Comparison of ENCODE assay signal across 8 cellular contexts in the genomic region with DNA sequence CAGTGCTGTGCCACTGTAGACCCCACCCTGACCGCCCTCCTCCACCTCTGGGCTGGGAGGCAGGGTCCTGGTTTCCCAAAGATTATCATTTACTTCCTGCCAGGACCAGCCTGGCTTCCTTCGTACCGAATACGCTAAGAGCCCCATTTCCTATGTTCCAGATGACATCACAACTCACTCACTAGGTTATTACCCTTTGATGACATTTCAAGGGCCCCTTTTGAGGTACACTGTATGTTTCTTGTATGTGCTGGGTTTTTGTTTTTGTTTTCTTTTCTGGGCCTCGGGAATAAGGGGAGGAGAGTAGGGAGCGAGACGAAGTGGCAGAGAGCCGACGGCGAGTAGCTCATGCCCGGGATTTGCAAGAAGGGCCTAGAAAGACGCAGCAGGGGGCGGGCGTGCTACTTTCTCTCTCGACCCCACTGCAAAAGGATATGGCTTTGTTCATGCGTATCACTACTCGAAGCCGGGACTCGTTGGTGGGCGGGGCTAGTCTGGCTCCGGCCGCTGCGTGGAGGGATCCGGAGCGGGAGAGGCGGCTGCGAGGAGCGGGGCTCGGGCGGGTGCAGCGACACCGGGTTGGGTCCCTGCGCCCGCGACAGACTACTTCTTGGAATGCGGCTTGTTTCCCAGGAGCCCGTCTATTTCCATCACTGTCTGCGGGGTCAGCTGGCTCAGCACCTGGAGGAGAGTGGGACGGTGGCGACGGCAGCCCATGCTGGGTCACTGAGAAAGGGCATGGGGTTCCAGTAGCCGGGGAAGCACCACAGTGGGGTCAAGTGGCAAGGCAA. TPM values are rescaled to one million over a fixed set of nuclear protein-coding genes. Genes with fewer than 3 reads are reported as not detected.
A peak's percentile ranks its signal among the peaks of the same experiment; 100 is the strongest.
DNase-seq lines count a peak whose midpoint lies in the region; ATAC-seq, FAIRE-seq and TF ChIP-seq lines count a peak whose summit lies in the region.

No MANE protein-coding gene starts in this region.

- H3K36me3 ChIP-seq in bronchial epithelial cell (ENCODE audit: control insufficient read depth, insufficient read depth, low read length) (peaks cover 1% of the 10 kb centered on the region), small intestine (ENCODE audit: control insufficient read depth in 2 of 2, insufficient read depth in 2 of 2, low read length in 2 of 2) (no peaks in the 10 kb centered on the region)

- peak overlapping the region; percentile 86 to 94 (median 88) for H3K27ac Mint-ChIP-seq in immature natural killer cell

- peak; percentile 37 for TF ChIP-seq POLR2A in GM18505 (IDR thresholded peaks at IDR 0.05; ENCODE audit: borderline replicate concordance, extremely low read depth, insufficient read depth, insufficient read length)

- 4 to 5% (median 4%) methylated on average over 41 to 42 of the region's 42 CpGs for WGBS in small intestine, 3 donors

- no peaks in the 10 kb centered on the region for H3K9me3 ChIP-seq in small intestine (ENCODE audit: control insufficient read depth, low read depth)

- peak overlapping the region; percentile 80 to 90 (median 87) for H3K4me3 Mint-ChIP-seq in immature natural killer cell

- H3K27me3 ChIP-seq in bronchial epithelial cell (ENCODE audit: control insufficient read depth, insufficient read depth, low read length), result no peaks in the 10 kb centered on the region
- H3K27me3 ChIP-seq in small intestine (ENCODE audit: control insufficient read depth in 2 of 2, insufficient read depth in 2 of 2, low read length in 2 of 2), result no peaks in the 10 kb centered on the region

- H3K4me3 ChIP-seq in bronchial epithelial cell (ENCODE audit: low read depth, low read length) (peak overlapping the region; percentile 34), small intestine (ENCODE audit: low read depth in 1 of 2, low read length in 2 of 2) (peak overlapping the region; percentile 24 to 46)

- peaks cover 19 to 22% of the 10 kb centered on the region in 2 donors for H3K4me1 Mint-ChIP-seq in immature natural killer cell

- ATAC-seq in GM18505 (IDR thresholded peaks at IDR 0.05; ENCODE audit: unreplicated experiment), result no peak
- ATAC-seq in HG03280 (IDR thresholded peaks at IDR 0.05; ENCODE audit: unreplicated experiment), result no peak
- ATAC-seq in GM19463 (IDR thresholded peaks at IDR 0.05; ENCODE audit: unreplicated experiment), result no peak

- H3K27me3 Mint-ChIP-seq in immature natural killer cell (ENCODE audit: low read depth in 3 of 3), result peaks cover 0 to 5% (median 0%) of the 10 kb centered on the region in 3 donors

- H3K9me3 Mint-ChIP-seq in immature natural killer cell, result no peaks in the 10 kb centered on the region

- no peaks in the 10 kb centered on the region for H3K36me3 Mint-ChIP-seq in immature natural killer cell

- no peak for TF ChIP-seq CTCF in bronchial epithelial cell (IDR thresholded peaks at IDR 0.05; ENCODE audit: insufficient read depth, low read length, severe bottlenecking)

- peak; percentile 62 to 72 (median 70) for DNase-seq in activated CD4-positive, CD25-positive, alpha-beta regulatory T cell (lab: John Stamatoyannopoulos, UW)
- peak; percentile 44 for DNase-seq in bronchial epithelial cell (ENCODE audit: low read depth)
- DNase-seq in immature natural killer cell, result peak; percentile 74 to 82 (median 81)
- peak; percentile 78 for DNase-seq in small intestine
- DNase-seq in RCC 7860 (ENCODE audit: low spot score), result no peak

- FAIRE-seq in bronchial epithelial cell (lab: Jason Lieb, UNC) (no peak), small intestine (lab: Jason Lieb, UNC) (no peak), RCC 7860 (lab: Jason Lieb, UNC) (no peak)

- peak overlapping the region in 1 of 2 donors; percentile 85 for H3K27ac ChIP-seq in small intestine (ENCODE audit: low read depth in 1 of 2, low read length in 1 of 2)

- peaks cover 0 to 6% of the 10 kb centered on the region in 2 donors for H3K4me1 ChIP-seq in small intestine (ENCODE audit: control insufficient read depth in 2 of 2, insufficient read depth in 1 of 2, low read depth in 1 of 2, low read length in 1 of 2)

RNA-seq across cellular contexts. Expression of gene RNF227, which starts 6.6 kb away (rescaled TPM):
- 7.8 and 8.2 TPM in 2 replicates for total RNA-seq in bronchial epithelial cell
- polyA plus RNA-seq in immature natural killer cell (1 to 10 TPM; 1.9 to 3.3 (median 2.7) TPM), small intestine (1 to 10 TPM; 1.9 to 2.7 (median 2.2) TPM)

RNA-seq across cellular contexts. Expression of gene KCNAB3, which starts 7.0 kb away (rescaled TPM):
- total RNA-seq in bronchial epithelial cell, result 0.79 and 0.90 TPM in 2 replicates
- polyA plus RNA-seq in immature natural killer cell (under 1 TPM in 2 of 3 donors, not detected in 1; 0.15 to 0.26 TPM), small intestine (1 to 10 TPM; 1.3 to 1.8 (median 1.6) TPM)

RNA-seq across cellular contexts. Expression of gene TRAPPC1, which starts 9.1 kb away (rescaled TPM):
- total RNA-seq in bronchial epithelial cell, result 16.8 and 27.9 TPM in 2 replicates
- polyA plus RNA-seq in immature natural killer cell, result 100 to 1,000 TPM; 233 to 379 (median 288) TPM
- polyA plus RNA-seq in small intestine, result 100 to 1,000 TPM; 104 to 152 (median 132) TPM

RNA-seq across cellular contexts. Expression of gene CNTROB, which starts 9.3 kb away (rescaled TPM):
- total RNA-seq in bronchial epithelial cell, result 8.2 and 12.2 TPM in 2 replicates
- 10 to 100 TPM in 1 of 3 donors, 1 to 10 TPM in 2; 1.8 to 14.4 (median 8.3) TPM for polyA plus RNA-seq in immature natural killer cell
- 10 to 100 TPM; 18.4 to 24.4 (median 23.7) TPM for polyA plus RNA-seq in small intestine

RNA-seq across cellular contexts. Expression of gene CHD3, which starts 34.1 kb away (rescaled TPM):
- 41.3 and 98.2 TPM in 2 replicates for total RNA-seq in bronchial epithelial cell
- polyA plus RNA-seq in immature natural killer cell (10 to 100 TPM in 1 of 3 donors, 1 to 10 TPM in 1, under 1 TPM in 1; 0.72 to 19.6 (median 3.5) TPM), small intestine (10 to 100 TPM; 23.7 to 60.4 (median 25.7) TPM)
